9 cellular contexts compared by ENCODE assay signal in genomic region chr11:117822031-117822521, GRCh38. TPM values are rescaled to one million over a fixed set of nuclear protein-coding genes. Genes with fewer than 3 reads are reported as not detected.
DNase-seq lines count a peak whose midpoint lies in the region; ATAC-seq and TF ChIP-seq lines count a peak whose summit lies in the region.
"Had no signal": no experiment of that assay in that cellular context is flagged by ENCODE, and none has a peak within 500 bp of the region (broad histone marks: within the 10 kb centered on the region; RNA-seq: fewer than 3 reads in every experiment).

No MANE protein-coding gene starts in this region.

- no peak overlapping the region for H3K4me3 ChIP-seq in LNCaP clone FGC (ENCODE audit: low read depth, low read length)
- H3K4me3 ChIP-seq in fibroblast of villous mesenchyme (ENCODE audit: low read depth, low read length), result no peak overlapping the region
- H3K4me3 ChIP-seq: SJSA1 had no signal

- TF ChIP-seq CTCF in LNCaP clone FGC (IDR thresholded peaks at IDR 0.05; ENCODE audit: control insufficient read depth, extremely low read depth, insufficient read depth) (peak; percentile 68), fibroblast of villous mesenchyme (IDR thresholded peaks at IDR 0.05; ENCODE audit: insufficient read depth, low read depth, low read length) (peak; percentile 60)

- DNase-seq in DMS53 treated with DMSO at 0.1 percent for 48 hours (lab: John Stamatoyannopoulos, UW; ENCODE audit: unreplicated experiment) (peak; percentile 24), LNCaP clone FGC (ENCODE audit: low read depth) (no peak), fibroblast of villous mesenchyme (ENCODE audit: low read depth) (no peak), NOMO-1 treated with DMSO at 0.1 percent for 48 hours (lab: John Stamatoyannopoulos, UW; ENCODE audit: unreplicated experiment) (no peak), G401 (ENCODE audit: low spot score) (no peak)
- DNase-seq in activated CD8-positive, alpha-beta memory T cell treated with anti-CD3 and anti-CD28 coated beads, Interleukin-2, amount 50 U/mL, for 4 hours, result peak; percentile 63
- DNase-seq in stimulated activated CD4-positive, alpha-beta T cell treated with anti-CD3 and anti-CD28 coated beads, Interleukin-12 subunit alpha, Interleukin-12 subunit beta, amount 100 ng/mL, for 4 hours, result peak; percentile 59

- no peak for ATAC-seq in HG03432 (IDR thresholded peaks at IDR 0.05; ENCODE audit: unreplicated experiment)

- in situ Hi-C loops in G401 (cut with HindIII; ENCODE audit: low sequenced_read_pairs), result no loop called here

RNA-seq across cellular contexts. Expression of gene FXYD2, which starts 2.5 kb away (rescaled TPM):
- not detected in 2 replicates for total RNA-seq in fibroblast of villous mesenchyme
- not detected in 2 replicates for total RNA-seq in G401 (2014; rRNA removed; shearing (Covaris generic))
- total RNA-seq: SJSA1 had no signal

RNA-seq across cellular contexts. Expression of gene DSCAML1, which starts 25.1 kb away (rescaled TPM):
- not detected in 2 replicates for total RNA-seq in fibroblast of villous mesenchyme
- not detected in 2 replicates for total RNA-seq in G401 (2014; rRNA removed; shearing (Covaris generic))

RNA-seq across cellular contexts. Expression of gene FXYD6, which starts 54.4 kb away (rescaled TPM):
- total RNA-seq in fibroblast of villous mesenchyme, result not detected in 2 replicates
- not detected in 2 replicates for total RNA-seq in G401 (2014; rRNA removed; shearing (Covaris generic))

Comparison
In these comparisons a context has a peak if more than half of its experiments do, and no peak if none do; other contexts are left out.
1. DNase-seq: peak in DMS53 treated with DMSO at 0.1 percent for 48 hours (single experiment), activated CD8-positive, alpha-beta memory T cell treated with anti-CD3 and anti-CD28 coated beads, Interleukin-2, amount 50 U/mL, for 4 hours (single experiment) and stimulated activated CD4-positive, alpha-beta T cell treated with anti-CD3 and anti-CD28 coated beads, Interleukin-12 subunit alpha, Interleukin-12 subunit beta, amount 100 ng/mL, for 4 hours (single experiment); none in LNCaP clone FGC (single experiment), fibroblast of villous mesenchyme (single experiment), NOMO-1 treated with DMSO at 0.1 percent for 48 hours (single experiment) and G401 (single experiment).